ENCODE assay signal across 8 cellular contexts in genomic region chr17:81514485-81514734, GRCh38. TPM values are rescaled to one million over a fixed set of nuclear protein-coding genes. Genes with fewer than 3 reads are reported as not detected.
DNase-seq lines count a peak whose midpoint lies in the region; ATAC-seq, FAIRE-seq and TF ChIP-seq lines count a peak whose summit lies in the region.

No MANE protein-coding gene starts in this region.

- no peaks in the 10 kb centered on the region for H3K9me2 ChIP-seq in OCI-LY1 (ENCODE audit: low read depth, low read length)

- H2AFZ ChIP-seq in OCI-LY1 (ENCODE audit: low read length) = no peak overlapping the region

- BruUV-seq in Caco-2 (replicated peaks; lab: Mats Ljungman, UMichigan) = no TSS peak

- intact Hi-C loops in Caco-2 (cut with micrococcal nuclease; ENCODE audit: unreplicated experiment) (loop anchor here (10.0 kb wide), 1 partner anchor 120 kb away; the partner anchor contains the start of gene BAHCC1), pancreas (cut with DNase I) (no loop called here)

- POLR2A ChIA-PET in Caco-2 (lab: Charles Lee) = interaction anchor here (0.9 to 2.3 kb wide), 3 partner anchors 14 to 523 kb away, joined by 3 to 12 read pairs (median 8); partner anchors contain the start of gene DCXR

- no peaks in the 10 kb centered on the region for H3K27me3 Mint-ChIP-seq in Caco-2 (ENCODE audit: insufficient read depth, unreplicated experiment)

- no peaks in the 10 kb centered on the region for H3K27me3 ChIP-seq in Caco-2 (replicated peaks; ENCODE audit: control insufficient read depth, insufficient read depth, low read length)
- H3K27me3 ChIP-seq in OCI-LY1 (ENCODE audit: insufficient read depth, low read length) = no peaks in the 10 kb centered on the region
- H3K27me3 ChIP-seq in pancreas = no peaks in the 10 kb centered on the region

- H3K27ac ChIP-seq in OCI-LY1 (ENCODE audit: low read depth, low read length, poor library complexity, severe bottlenecking) (peak overlapping the region; percentile 96), epithelial cell of prostate (peak overlapping the region; percentile 100), pancreas (peak overlapping the region; percentile 97 to 100 (median 100))

- peaks cover 24% of the 10 kb centered on the region for H3F3A ChIP-seq in OCI-LY1 (ENCODE audit: insufficient read depth, low read length)

- H3K4me1 Mint-ChIP-seq in Caco-2 (ENCODE audit: low read depth, unreplicated experiment) = peaks cover 33% of the 10 kb centered on the region

- H4K20me1 ChIP-seq in OCI-LY1 (ENCODE audit: insufficient read depth, low read length) = no peaks in the 10 kb centered on the region

- H3K79me2 ChIP-seq in OCI-LY1 (ENCODE audit: insufficient read depth, low read length) = peaks cover 6% of the 10 kb centered on the region; the same call in 1 of the 2 replicates

- peaks cover 74% of the 10 kb centered on the region for H3K36me3 Mint-ChIP-seq in Caco-2 (ENCODE audit: insufficient read depth, unreplicated experiment)

- peaks cover 18% of the 10 kb centered on the region for H3K36me3 ChIP-seq in Caco-2 (ENCODE audit: control insufficient read depth, insufficient read depth, low read length)
- H3K36me3 ChIP-seq in OCI-LY1 (ENCODE audit: insufficient read depth, low read length) = peaks cover 31% of the 10 kb centered on the region
- peaks cover 9 to 21% (median 18%) of the 10 kb centered on the region in 3 donors for H3K36me3 ChIP-seq in pancreas

- H3K4me3 ChIP-seq in Caco-2 (ENCODE audit: low read depth, low read length) = peak overlapping the region; percentile 72
- H3K4me3 ChIP-seq in OCI-LY1 (ENCODE audit: low read depth, low read length, poor library complexity, severe bottlenecking) = peak overlapping the region; percentile 67
- H3K4me3 ChIP-seq in pancreas = peak overlapping the region; percentile 39 to 97 (median 73)

- peak overlapping the region; percentile 96 for H3K27ac Mint-ChIP-seq in Caco-2 (ENCODE audit: unreplicated experiment)

- peaks cover 44% of the 10 kb centered on the region for H3K4me1 ChIP-seq in Caco-2
- peaks cover 76% of the 10 kb centered on the region for H3K4me1 ChIP-seq in OCI-LY1 (ENCODE audit: insufficient read depth, low read length, severe bottlenecking)
- H3K4me1 ChIP-seq in pancreas = peaks cover 6 to 24% (median 9%) of the 10 kb centered on the region in 3 donors

- H3K9me3 ChIP-seq in Caco-2 = no peaks in the 10 kb centered on the region
- no peaks in the 10 kb centered on the region for H3K9me3 ChIP-seq in OCI-LY1 (ENCODE audit: low read length)
- H3K9me3 ChIP-seq in pancreas = no peaks in the 10 kb centered on the region

- TF ChIP-seq CTCF in Caco-2 (IDR thresholded peaks at IDR 0.05; ENCODE audit: insufficient read depth in 1 of 2, low read depth in 1 of 2, low read length in 1 of 2, severe bottlenecking in 1 of 2, unreplicated experiment in 1 of 2) (no peak), OCI-LY1 (IDR thresholded peaks at IDR 0.05; ENCODE audit: low read length) (no peak), pancreas (IDR thresholded peaks at IDR 0.05) (no peak)

- DNase-seq in Caco-2 = no peak
- DNase-seq in epithelial cell of prostate (ENCODE audit: low read depth, low spot score) = no peak
- DNase-seq in pancreas = no peak
- no peak for DNase-seq in stimulated activated CD4-positive, alpha-beta T cell treated with anti-CD3 and anti-CD28 coated beads, Interleukin-12 subunit alpha, Interleukin-12 subunit beta, amount 100 ng/mL, for 4 hours
- no peak for DNase-seq in GM19239 (ENCODE audit: insufficient read length, low spot score)
- DNase-seq in GM03348 (ENCODE audit: low spot score) = no peak

- H3K9me3 Mint-ChIP-seq in Caco-2 (ENCODE audit: unreplicated experiment) = no peaks in the 10 kb centered on the region

- 0 to 1% methylated on average over 11 to 34 of the region's 34 CpGs for WGBS in pancreas, 2 donors

- peak overlapping the region; percentile 85 for H3K9ac ChIP-seq in OCI-LY1 (ENCODE audit: low read length)

- CTCF ChIA-PET in Caco-2 (lab: Charles Lee) = interaction anchor here (1.3 kb wide), 1 partner anchor 30 kb away, joined by 3 read pairs; no protein-coding TSS in a partner anchor

- peak overlapping the region; percentile 96 for H3K4me2 ChIP-seq in OCI-LY1 (ENCODE audit: low read length)

- FAIRE-seq in pancreas (lab: Jason Lieb, UNC) (no peak), GM19239 (lab: Jason Lieb, UNC) (no peak)

- ATAC-seq in pancreas = no peak
- ATAC-seq in GM21390 (IDR thresholded peaks at IDR 0.05; ENCODE audit: unreplicated experiment) = no peak

- H3K4me3 Mint-ChIP-seq in Caco-2 (ENCODE audit: unreplicated experiment) = peak overlapping the region; percentile 92

RNA-seq across cellular contexts. Expression of gene ACTG1, which starts 1.8 kb away (rescaled TPM):
- 1,436 and 1,933 TPM in 2 replicates for total RNA-seq in Caco-2 (2022)
- 1,000 to 10,000 TPM; 1,458 to 2,872 (median 2,024) TPM for total RNA-seq in pancreas
- polyA plus RNA-seq in pancreas = 1,000 to 10,000 TPM in 1 of 2 donors, 100 to 1,000 TPM in 1; 889 to 1,003 TPM

RNA-seq across cellular contexts. Expression of gene FSCN2, which starts 13.8 kb away (rescaled TPM):
- total RNA-seq in Caco-2 (2022) (2.1 and 2.9 TPM in 2 replicates), pancreas (10 to 100 TPM in 4 of 6 donors, 1 to 10 TPM in 2; 7.9 to 11.9 (median 10.7) TPM)
- 10 to 100 TPM in 1 of 2 donors, 1 to 10 TPM in 1; 2.5 to 15.3 TPM for polyA plus RNA-seq in pancreas

RNA-seq across cellular contexts. Expression of gene FAAP100, which starts 37.7 kb away (rescaled TPM):
- total RNA-seq in Caco-2 (2022) = 38.5 and 42.2 TPM in 2 replicates
- 10 to 100 TPM in 5 of 6 donors, 1 to 10 TPM in 1; 9.4 to 17.5 (median 12.2) TPM for total RNA-seq in pancreas
- 10 to 100 TPM; 40.0 to 66.0 TPM for polyA plus RNA-seq in pancreas
